In the genomic region with DNA sequence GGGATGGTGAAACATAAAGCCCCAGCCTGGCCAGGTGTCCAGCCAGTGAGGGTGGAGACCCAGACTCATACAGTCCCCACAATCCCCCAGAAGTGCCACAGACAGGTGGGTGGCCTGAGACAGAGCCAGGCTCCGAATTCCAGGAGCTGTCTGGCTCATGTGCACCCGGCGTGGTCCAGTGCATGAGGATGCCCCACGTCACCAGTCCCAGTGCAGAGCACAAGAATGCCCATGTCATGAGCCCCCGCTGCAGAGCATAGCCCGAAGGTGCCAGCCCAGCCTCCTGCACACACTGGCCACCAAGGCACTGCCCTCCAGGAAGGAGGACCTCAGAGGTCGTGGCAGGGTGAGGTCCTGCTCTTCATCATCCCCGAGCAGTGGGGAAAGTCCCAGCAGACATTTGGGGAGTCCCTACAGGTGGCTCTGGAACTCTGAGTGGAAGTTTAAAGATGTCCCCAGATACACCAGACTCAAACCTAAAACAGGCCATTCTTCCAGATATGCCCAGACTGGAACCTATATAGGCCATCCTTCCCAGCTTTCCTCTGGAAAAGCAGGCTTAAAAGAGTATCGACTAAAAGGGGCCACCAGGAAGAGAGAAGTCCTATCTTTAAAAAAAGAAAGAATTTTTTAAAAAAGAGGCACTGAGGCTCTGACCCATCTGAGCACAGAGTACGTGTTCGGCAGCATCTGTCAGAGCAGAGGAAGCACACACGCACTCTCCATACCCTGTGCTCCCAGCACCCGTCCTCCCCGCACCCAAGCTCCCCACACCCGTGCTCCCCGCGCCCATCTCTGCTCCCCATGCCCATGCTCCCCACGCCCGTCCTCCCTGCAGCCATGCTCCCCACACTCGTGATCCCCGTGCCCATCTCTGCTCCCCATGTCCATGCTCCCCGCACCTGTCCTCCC, we compare ENCODE assay signal across 17 cellular contexts. TPM values are rescaled to one million over a fixed set of nuclear protein-coding genes. Genes with fewer than 3 reads are reported as not detected.
DNase-seq lines count a peak whose midpoint lies in the region; ATAC-seq and TF ChIP-seq lines count a peak whose summit lies in the region.
"Had no signal": no experiment of that assay in that cellular context is flagged by ENCODE, and none has a peak within 500 bp of the region (broad histone marks: within the 10 kb centered on the region; RNA-seq: fewer than 3 reads in every experiment).

No MANE protein-coding gene starts in this region.

- H4K8ac ChIP-seq in mesenchymal stem cell (ENCODE audit: low read length) (no peak overlapping the region), trophoblast cell (ENCODE audit: low read depth, low read length) (no peak overlapping the region)

- no peak overlapping the region for H3K27ac Mint-ChIP-seq in stimulated activated naive B cell treated with anti-CD40 and anti-IgM and Interleukin-4, amounts not matched to agents 10 μg/mL and 1 μg/mL and 100 μg/mL, for 72 hours
- H3K27ac Mint-ChIP-seq: effector memory CD8-positive, alpha-beta T cell had no signal

- no peaks in the 10 kb centered on the region for H3K27me3 ChIP-seq in mesenchymal stem cell (ENCODE audit: control insufficient read depth in 1 of 2, insufficient read depth in 1 of 2, low read length in 2 of 2)
- no peaks in the 10 kb centered on the region for H3K27me3 ChIP-seq in trophoblast cell (ENCODE audit: insufficient read depth, low read length)
- H3K27me3 ChIP-seq: pancreas, suprapubic skin had no signal

- ATAC-seq in HG02870 (IDR thresholded peaks at IDR 0.05; ENCODE audit: unreplicated experiment) (peak; percentile 46), HG03139 (IDR thresholded peaks at IDR 0.05; ENCODE audit: unreplicated experiment) (no peak), HG03565 (IDR thresholded peaks at IDR 0.05; ENCODE audit: unreplicated experiment) (no peak)
- peak; percentile 19 to 48 for ATAC-seq in stimulated activated naive B cell treated with anti-CD40 and anti-IgM and Interleukin-4, amounts not matched to agents 10 μg/mL and 1 μg/mL and 100 μg/mL, for 72 hours (replicated peaks)
- ATAC-seq: effector memory CD8-positive, alpha-beta T cell; pancreas had no signal

- H3K79me2 ChIP-seq in trophoblast cell (ENCODE audit: control insufficient read depth, insufficient read depth, low read length, poor library complexity), result no peaks in the 10 kb centered on the region

- H3K4me1 ChIP-seq in mesenchymal stem cell (ENCODE audit: control insufficient read depth, insufficient read depth, low read depth, low read length) (peaks cover 34% of the 10 kb centered on the region), trophoblast cell (ENCODE audit: control insufficient read depth in 1 of 2, insufficient read depth in 2 of 2, low read length in 2 of 2) (peaks cover 0 to 4% of the 10 kb centered on the region in 2 experiments)
- H3K4me1 ChIP-seq: pancreas, suprapubic skin had no signal

- H2AFZ ChIP-seq in mesenchymal stem cell (ENCODE audit: low read depth, low read length), result no peak overlapping the region
- H2AFZ ChIP-seq in trophoblast cell (ENCODE audit: insufficient read depth, low read length, poor library complexity), result no peak overlapping the region

- H2BK15ac ChIP-seq in mesenchymal stem cell (ENCODE audit: low read depth, poor library complexity, severe bottlenecking), result no peak overlapping the region

- H3K9me3 Mint-ChIP-seq in stimulated activated naive B cell treated with anti-CD40 and anti-IgM and Interleukin-4, amounts not matched to agents 10 μg/mL and 1 μg/mL and 100 μg/mL, for 72 hours, result no peaks in the 10 kb centered on the region
- H3K9me3 Mint-ChIP-seq: effector memory CD8-positive, alpha-beta T cell had no signal

- H3K79me1 ChIP-seq in mesenchymal stem cell (replicated peaks; ENCODE audit: low read length, poor library complexity, severe bottlenecking) (peaks cover 5% of the 10 kb centered on the region), trophoblast cell (ENCODE audit: low read length) (no peaks in the 10 kb centered on the region)

- no peak overlapping the region for H3K4me3 ChIP-seq in mesenchymal stem cell (ENCODE audit: insufficient read depth in 1 of 2, low read depth in 1 of 2, low read length in 2 of 2)
- no peak overlapping the region for H3K4me3 ChIP-seq in trophoblast cell (ENCODE audit: low read depth, low read length)
- H3K4me3 ChIP-seq: lung, pancreas, suprapubic skin had no signal

- H3K27ac ChIP-seq in mesenchymal stem cell (ENCODE audit: low read length, poor library complexity, severe bottlenecking) (no peak overlapping the region), trophoblast cell (ENCODE audit: low read depth, low read length) (no peak overlapping the region)
- H3K27ac ChIP-seq: pancreas, suprapubic skin had no signal

- H3K36me3 Mint-ChIP-seq in stimulated activated naive B cell treated with anti-CD40 and anti-IgM and Interleukin-4, amounts not matched to agents 10 μg/mL and 1 μg/mL and 100 μg/mL, for 72 hours, result no peaks in the 10 kb centered on the region

- no peak overlapping the region for H3K9ac ChIP-seq in mesenchymal stem cell (ENCODE audit: low read length)
- no peak overlapping the region for H3K9ac ChIP-seq in trophoblast cell (ENCODE audit: low read length)

- H3K4me2 ChIP-seq in mesenchymal stem cell (ENCODE audit: low read length, poor library complexity, severe bottlenecking), result no peak overlapping the region
- H3K4me2 ChIP-seq in trophoblast cell (ENCODE audit: low read length), result no peak overlapping the region

- DNase-seq in GM13976 (ENCODE audit: low spot score) (peak; percentile 55), mesenchymal stem cell (no peak), CD1c-positive myeloid dendritic cell (ENCODE audit: extremely low spot score) (no peak), trophoblast cell (no peak)
- DNase-seq in stimulated activated naive B cell treated with anti-CD40 and anti-IgM and Interleukin-4, amounts not matched to agents 10 μg/mL and 1 μg/mL and 100 μg/mL, for 72 hours, result no peak
- DNase-seq: activated naive CD4-positive, alpha-beta T cell treated with Interleukin-2 at 50 U/mL for 16 hours; DND-41; effector memory CD8-positive, alpha-beta T cell; NCI-H2171 treated with DMSO at 0.1 percent for 48 hours; SHP77 treated with DMSO at 0.1 percent for 48 hours; stimulated activated CD4-positive, alpha-beta T cell treated with anti-CD3 and anti-CD28 coated beads, Interleukin-4, amount 100 ng/mL, for 4 hours had no signal

- TF ChIP-seq CTCF in GM13976 (IDR thresholded peaks at IDR 0.05; ENCODE audit: borderline replicate concordance, control extremely low read depth, extremely low read depth, insufficient read depth, missing control alignments), result no peak

- H2BK5ac ChIP-seq in mesenchymal stem cell (ENCODE audit: low read depth, low read length, poor library complexity, severe bottlenecking) (no peak overlapping the region), trophoblast cell (ENCODE audit: low read depth, low read length, poor library complexity) (no peak overlapping the region)

- H3K23ac ChIP-seq in mesenchymal stem cell (ENCODE audit: low read length in 2 of 2), result no peak overlapping the region
- no peak overlapping the region for H3K23ac ChIP-seq in trophoblast cell (ENCODE audit: low read length)

- H2BK120ac ChIP-seq in mesenchymal stem cell (ENCODE audit: low read depth, low read length) (no peak overlapping the region), trophoblast cell (ENCODE audit: insufficient read depth, low read length, poor library complexity) (no peak overlapping the region)

- peaks cover 0 to 5% of the 10 kb centered on the region in 2 experiments for H3K36me3 ChIP-seq in mesenchymal stem cell (ENCODE audit: control insufficient read depth in 1 of 2, insufficient read depth in 2 of 2, low read depth in 1 of 2, low read length in 2 of 2)
- no peaks in the 10 kb centered on the region for H3K36me3 ChIP-seq in trophoblast cell (ENCODE audit: control insufficient read depth in 1 of 2, insufficient read depth in 2 of 2, low read length in 2 of 2)
- H3K36me3 ChIP-seq: pancreas, suprapubic skin had no signal

- peak overlapping the region in 1 of 2 experiments; percentile 70 for H2BK12ac ChIP-seq in mesenchymal stem cell (ENCODE audit: low read length in 2 of 2)
- H2BK12ac ChIP-seq in trophoblast cell (ENCODE audit: low read length), result no peak overlapping the region

- H3K14ac ChIP-seq in mesenchymal stem cell (ENCODE audit: low read length in 2 of 2), result peak overlapping the region in 1 of 2 experiments; percentile 97
- H3K14ac ChIP-seq in trophoblast cell (ENCODE audit: low read length), result no peak overlapping the region

- H3K9me3 ChIP-seq in mesenchymal stem cell (ENCODE audit: control insufficient read depth, low read length) (no peaks in the 10 kb centered on the region), trophoblast cell (ENCODE audit: insufficient read depth, low read depth, low read length) (peaks cover 5% of the 10 kb centered on the region)
- H3K9me3 ChIP-seq: pancreas, suprapubic skin had no signal

- H3K4me1 Mint-ChIP-seq in stimulated activated naive B cell treated with anti-CD40 and anti-IgM and Interleukin-4, amounts not matched to agents 10 μg/mL and 1 μg/mL and 100 μg/mL, for 72 hours, result peaks cover 0 to 4% of the 10 kb centered on the region in 2 donors

- H3K4me3 Mint-ChIP-seq in stimulated activated naive B cell treated with anti-CD40 and anti-IgM and Interleukin-4, amounts not matched to agents 10 μg/mL and 1 μg/mL and 100 μg/mL, for 72 hours, result no peak overlapping the region
- H3K4me3 Mint-ChIP-seq: effector memory CD8-positive, alpha-beta T cell had no signal

- H3K4ac ChIP-seq in mesenchymal stem cell (ENCODE audit: low read depth in 1 of 2, low read length in 2 of 2) (no peak overlapping the region), trophoblast cell (ENCODE audit: low read depth, low read length) (no peak overlapping the region)

- peaks cover 3 to 9% of the 10 kb centered on the region in 2 donors for H3K27me3 Mint-ChIP-seq in stimulated activated naive B cell treated with anti-CD40 and anti-IgM and Interleukin-4, amounts not matched to agents 10 μg/mL and 1 μg/mL and 100 μg/mL, for 72 hours

- H4K91ac ChIP-seq in mesenchymal stem cell (ENCODE audit: low read length) (peak overlapping the region; percentile 78), trophoblast cell (ENCODE audit: low read depth, low read length) (no peak overlapping the region)

- in situ Hi-C loops in GM13976 (cut with MboI; ENCODE audit: low sequenced_read_pairs, unreplicated experiment), result no loop called here

- H3K18ac ChIP-seq in mesenchymal stem cell (ENCODE audit: low read depth in 1 of 2, low read length in 2 of 2), result peak overlapping the region in 1 of 2 experiments; percentile 73
- H3K18ac ChIP-seq in trophoblast cell (ENCODE audit: low read length), result no peak overlapping the region

- no peak overlapping the region for H2AK5ac ChIP-seq in mesenchymal stem cell (ENCODE audit: low read length, severe bottlenecking)
- no peak overlapping the region for H2AK5ac ChIP-seq in trophoblast cell (ENCODE audit: low read length)

- WGBS in mesenchymal stem cell, result 94% methylated on average over 20 of the region's 22 CpGs
- WGBS in trophoblast cell (ENCODE audit: extremely low coverage, insufficient coverage, insufficient read length), result no CpG with 5 or more reads among the region's 22 CpGs

- no peak overlapping the region for H4K12ac ChIP-seq in trophoblast cell (ENCODE audit: low read depth, low read length)

RNA-seq across cellular contexts. Expression of a gene that starts 11.5 kb away (rescaled TPM):
- polyA plus RNA-seq in mesenchymal stem cell (2013, experiment 1 of 2), result 11.6 TPM
- 11.2 TPM for polyA plus RNA-seq in mesenchymal stem cell (2013, experiment 2 of 2)
- 6.9 and 7.0 TPM in 2 replicates for polyA plus RNA-seq in trophoblast cell (2013)

Comparison
In these comparisons a context has a peak if more than half of its experiments do, and no peak if none do; other contexts are left out.
1. ATAC-seq: peak in HG02870 (single experiment) and stimulated activated naive B cell treated with anti-CD40 and anti-IgM and Interleukin-4, amounts not matched to agents 10 μg/mL and 1 μg/mL and 100 μg/mL, for 72 hours (2 of 2); none in HG03139 (single experiment) and HG03565 (single experiment).